ENCODE assay signal across 8 cellular contexts in genomic region chr12:54759751-54760150, GRCh38.
DNase-seq lines count a peak whose midpoint lies in the region; ATAC-seq, FAIRE-seq and TF ChIP-seq lines count a peak whose summit lies in the region.

No MANE protein-coding gene starts in this region.

- H3K27ac ChIP-seq in kidney (ENCODE audit: low read depth in 2 of 2, low read length in 2 of 2) (no peak overlapping the region), Peyer's patch (no peak overlapping the region)

- no peaks in the 10 kb centered on the region for H3K36me3 ChIP-seq in kidney (ENCODE audit: control insufficient read depth in 1 of 2, insufficient read depth in 2 of 2, low read length in 2 of 2)
- H3K36me3 ChIP-seq in Peyer's patch: no peaks in the 10 kb centered on the region

- peak; percentile 5 for DNase-seq in NCI-H146 (lab: John Stamatoyannopoulos, UW)
- DNase-seq in NCI-H146 treated with DMSO at 0.1 percent for 48 hours (lab: John Stamatoyannopoulos, UW; ENCODE audit: unreplicated experiment): no peak
- peak; percentile 59 for DNase-seq in HT-29 (ENCODE audit: low spot score)
- DNase-seq in SK-MEL-5 (ENCODE audit: low read depth, low spot score): peak; percentile 84
- DNase-seq in kidney: no peak
- DNase-seq in Peyer's patch: no peak
- DNase-seq in mucosa of gallbladder (ENCODE audit: low spot score): no peak

- no peak overlapping the region for H3K9ac ChIP-seq in kidney (ENCODE audit: low read length in 2 of 2)

- TF ChIP-seq POLR2A in Peyer's patch (IDR thresholded peaks at IDR 0.05): no peak

- FAIRE-seq in kidney (lab: Jason Lieb, UNC): no peak

- H3K4me3 ChIP-seq in kidney (ENCODE audit: low read length in 2 of 2): no peak overlapping the region
- no peak overlapping the region for H3K4me3 ChIP-seq in Peyer's patch

- peak; percentile 28 for TF ChIP-seq CTCF in kidney (IDR thresholded peaks at IDR 0.05; ENCODE audit: borderline replicate concordance, extremely low read depth, insufficient read depth)
- no peak for TF ChIP-seq CTCF in Peyer's patch (IDR thresholded peaks at IDR 0.05)

- intact Hi-C loops in kidney (cut with DNase I): loop anchor here (10.0 kb wide), 1 partner anchor 195 kb away; no protein-coding TSS in a partner anchor

- ATAC-seq in GM21423 (IDR thresholded peaks at IDR 0.05; ENCODE audit: unreplicated experiment): no peak

- no peaks in the 10 kb centered on the region for H3K9me3 ChIP-seq in kidney (ENCODE audit: control insufficient read depth in 1 of 2, low read length in 2 of 2)
- no peaks in the 10 kb centered on the region for H3K9me3 ChIP-seq in Peyer's patch

- in situ Hi-C loops in SK-MEL-5 (cut with HindIII; ENCODE audit: low pct_unique_long_range_greater_than_20kb, low sequenced_read_pairs): no loop called here

- H3K4me1 ChIP-seq in kidney (ENCODE audit: control insufficient read depth in 1 of 2, insufficient read depth in 1 of 2, low read depth in 1 of 2, low read length in 2 of 2) (no peaks in the 10 kb centered on the region), Peyer's patch (no peaks in the 10 kb centered on the region)

- H3K27me3 ChIP-seq in Peyer's patch: no peaks in the 10 kb centered on the region

Comparison
In these comparisons a context has a peak if more than half of its experiments do, and no peak if none do; other contexts are left out.
1. DNase-seq: peak in NCI-H146 (single experiment), HT-29 (single experiment) and SK-MEL-5 (single experiment); none in NCI-H146 treated with DMSO at 0.1 percent for 48 hours (single experiment), kidney (single experiment), Peyer's patch (0 of 3) and mucosa of gallbladder (single experiment).